1 cellular context compared by ENCODE assay signal in the genomic region with DNA sequence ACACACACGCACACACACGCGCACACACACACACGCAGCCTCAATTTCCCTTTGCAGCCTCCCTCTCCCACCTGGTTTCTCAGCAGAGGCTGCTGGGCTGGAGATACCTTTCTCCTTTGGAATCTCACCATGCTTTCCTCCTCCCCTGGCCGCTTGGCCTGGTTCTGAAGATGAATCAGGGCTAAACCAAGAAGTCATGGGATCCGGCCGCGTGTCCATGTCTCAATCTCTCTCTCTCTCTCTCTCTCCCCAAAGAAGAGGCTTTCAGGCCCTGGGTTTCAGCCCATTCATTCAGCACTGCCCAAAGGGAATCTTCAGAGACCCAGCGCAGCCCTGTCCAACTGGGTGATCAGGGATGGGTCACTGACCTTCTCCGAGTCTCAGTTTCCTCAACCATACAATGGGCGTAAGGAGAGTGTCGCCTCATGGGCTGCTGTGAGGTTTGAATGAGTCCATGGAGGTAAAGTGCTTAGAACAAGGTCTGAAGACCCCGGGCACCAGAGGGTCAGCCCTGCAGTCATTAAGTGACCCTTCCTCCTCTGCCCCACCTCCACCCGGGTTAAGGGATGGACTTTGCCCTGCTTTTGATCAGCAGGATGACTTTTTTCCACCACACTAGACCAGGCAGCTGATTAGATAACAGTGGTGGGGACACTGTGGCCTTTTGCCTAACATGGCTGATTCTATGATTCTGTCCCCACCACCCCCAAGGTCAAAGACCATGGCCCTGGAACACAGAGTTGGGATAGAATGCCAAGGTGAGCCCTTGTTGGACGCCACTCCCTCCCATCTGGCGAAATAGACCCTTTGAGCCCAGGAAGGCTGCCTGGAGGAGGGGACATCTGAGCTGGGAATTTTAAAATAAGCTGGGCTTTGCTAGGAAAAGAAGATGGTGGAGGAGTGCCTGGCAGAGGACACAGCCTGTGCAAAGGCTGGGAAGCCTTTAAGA.
TF ChIP-seq lines count a peak whose summit lies in the region.

No MANE protein-coding gene starts in this region.

TF ChIP-seq in HepG2, 621 proteins besides CTCF, POLR2A, EP300 and RAD21 (continued from another document and continues in another):
- peak; percentile 55; the same call in 1 of the 2 replicates for TF ChIP-seq ZNF33A (CRISPR knock-in tag; IDR thresholded peaks at IDR 0.05; ENCODE audit: borderline replicate concordance)
- TF ChIP-seq ZNF782 (CRISPR knock-in tag; IDR thresholded peaks at IDR 0.05; ENCODE audit: borderline replicate concordance), result no peak
- no peak for TF ChIP-seq AGO2 (optimal IDR thresholded peaks at IDR 0.05; ENCODE audit: low read depth, low read length)
- no peak for TF ChIP-seq RBM39 (IDR thresholded peaks at IDR 0.05; ENCODE audit: low read depth, low read length, poor library complexity, severe bottlenecking)
- TF ChIP-seq, protein P1, sequence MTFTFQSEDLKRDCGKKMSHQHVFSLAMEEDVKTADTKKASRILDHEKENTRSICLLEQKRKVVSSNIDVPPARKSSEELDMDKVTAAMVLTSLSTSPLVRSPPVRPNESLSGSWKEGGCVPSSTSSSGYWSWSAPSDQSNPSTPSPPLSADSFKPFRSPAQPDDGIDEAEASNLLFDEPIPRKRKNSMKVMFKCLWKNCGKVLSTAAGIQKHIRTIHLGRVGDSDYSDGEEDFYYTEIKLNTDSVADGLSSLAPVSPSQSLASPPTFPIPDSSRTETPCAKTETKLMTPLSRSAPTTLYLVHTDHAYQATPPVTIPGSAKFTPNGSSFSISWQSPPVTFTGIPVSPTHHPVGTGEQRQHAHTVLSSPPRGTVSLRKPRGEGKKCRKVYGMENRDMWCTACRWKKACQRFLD (CRISPR knock-in tag; IDR thresholded peaks at IDR 0.05; ENCODE audit: borderline replicate concordance), result 0 out of 2 replicates have a peak, but pooled peaks have one; percentile 3
- TF ChIP-seq, protein P2, sequence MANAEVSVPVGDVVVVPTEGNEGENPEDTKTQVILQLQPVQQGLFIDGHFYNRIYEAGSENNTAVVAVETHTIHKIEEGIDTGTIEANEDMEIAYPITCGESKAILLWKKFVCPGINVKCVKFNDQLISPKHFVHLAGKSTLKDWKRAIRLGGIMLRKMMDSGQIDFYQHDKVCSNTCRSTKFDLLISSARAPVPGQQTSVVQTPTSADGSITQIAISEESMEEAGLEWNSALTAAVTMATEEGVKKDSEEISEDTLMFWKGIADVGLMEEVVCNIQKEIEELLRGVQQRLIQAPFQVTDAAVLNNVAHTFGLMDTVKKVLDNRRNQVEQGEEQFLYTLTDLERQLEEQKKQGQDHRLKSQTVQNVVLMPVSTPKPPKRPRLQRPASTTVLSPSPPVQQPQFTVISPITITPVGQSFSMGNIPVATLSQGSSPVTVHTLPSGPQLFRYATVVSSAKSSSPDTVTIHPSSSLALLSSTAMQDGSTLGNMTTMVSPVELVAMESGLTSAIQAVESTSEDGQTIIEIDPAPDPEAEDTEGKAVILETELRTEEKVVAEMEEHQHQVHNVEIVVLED (CRISPR knock-in tag; IDR thresholded peaks at IDR 0.05; ENCODE audit: borderline replicate concordance), result peak; percentile 45; the same call in 1 of the 2 replicates
- TF ChIP-seq XRCC5 (optimal IDR thresholded peaks at IDR 0.05; ENCODE audit: low read length), result peak; percentile 76
- peak; percentile 97 for TF ChIP-seq ZMYM2 (CRISPR knock-in tag; IDR thresholded peaks at IDR 0.05)
- TF ChIP-seq KDM2A (CRISPR knock-in tag; IDR thresholded peaks at IDR 0.05; ENCODE audit: borderline replicate concordance, low read depth), result no peak
- peak; percentile 90; the same call in 1 of the 2 replicates for TF ChIP-seq MIER3 (CRISPR knock-in tag; IDR thresholded peaks at IDR 0.05; ENCODE audit: borderline replicate concordance)
- TF ChIP-seq, protein P3, sequence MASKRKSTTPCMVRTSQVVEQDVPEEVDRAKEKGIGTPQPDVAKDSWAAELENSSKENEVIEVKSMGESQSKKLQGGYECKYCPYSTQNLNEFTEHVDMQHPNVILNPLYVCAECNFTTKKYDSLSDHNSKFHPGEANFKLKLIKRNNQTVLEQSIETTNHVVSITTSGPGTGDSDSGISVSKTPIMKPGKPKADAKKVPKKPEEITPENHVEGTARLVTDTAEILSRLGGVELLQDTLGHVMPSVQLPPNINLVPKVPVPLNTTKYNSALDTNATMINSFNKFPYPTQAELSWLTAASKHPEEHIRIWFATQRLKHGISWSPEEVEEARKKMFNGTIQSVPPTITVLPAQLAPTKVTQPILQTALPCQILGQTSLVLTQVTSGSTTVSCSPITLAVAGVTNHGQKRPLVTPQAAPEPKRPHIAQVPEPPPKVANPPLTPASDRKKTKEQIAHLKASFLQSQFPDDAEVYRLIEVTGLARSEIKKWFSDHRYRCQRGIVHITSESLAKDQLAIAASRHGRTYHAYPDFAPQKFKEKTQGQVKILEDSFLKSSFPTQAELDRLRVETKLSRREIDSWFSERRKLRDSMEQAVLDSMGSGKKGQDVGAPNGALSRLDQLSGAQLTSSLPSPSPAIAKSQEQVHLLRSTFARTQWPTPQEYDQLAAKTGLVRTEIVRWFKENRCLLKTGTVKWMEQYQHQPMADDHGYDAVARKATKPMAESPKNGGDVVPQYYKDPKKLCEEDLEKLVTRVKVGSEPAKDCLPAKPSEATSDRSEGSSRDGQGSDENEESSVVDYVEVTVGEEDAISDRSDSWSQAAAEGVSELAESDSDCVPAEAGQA (IDR thresholded peaks at IDR 0.05; ENCODE audit: low read depth), result peak; percentile 44; the same call in 1 of the 2 replicates
- TF ChIP-seq, protein P3 (CRISPR knock-in tag; IDR thresholded peaks at IDR 0.05; ENCODE audit: borderline replicate concordance), result no peak
- peak; percentile 98 for TF ChIP-seq NCOR1 (IDR thresholded peaks at IDR 0.05; ENCODE audit: borderline replicate concordance, low read length)
- no peak for TF ChIP-seq ZNF17 (CRISPR knock-in tag; IDR thresholded peaks at IDR 0.05)
- peak; percentile 80 for TF ChIP-seq ISL2 (CRISPR knock-in tag; IDR thresholded peaks at IDR 0.05)
- TF ChIP-seq, protein P4, sequence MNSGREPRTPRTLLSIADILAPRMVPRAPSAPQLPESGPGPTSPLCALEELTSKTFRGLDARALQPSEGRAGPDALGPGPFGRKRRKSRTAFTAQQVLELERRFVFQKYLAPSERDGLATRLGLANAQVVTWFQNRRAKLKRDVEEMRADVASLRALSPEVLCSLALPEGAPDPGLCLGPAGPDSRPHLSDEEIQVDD (CRISPR knock-in tag; IDR thresholded peaks at IDR 0.05; ENCODE audit: borderline replicate concordance), result no peak
- peak; percentile 21; the same call in 1 of the 2 replicates for TF ChIP-seq ZSCAN21 (CRISPR knock-in tag; IDR thresholded peaks at IDR 0.05; ENCODE audit: borderline replicate concordance)
- TF ChIP-seq ZNF24 (IDR thresholded peaks at IDR 0.05), result peak; percentile 51; the same call in 1 of the 2 replicates
- TF ChIP-seq, protein P5, sequence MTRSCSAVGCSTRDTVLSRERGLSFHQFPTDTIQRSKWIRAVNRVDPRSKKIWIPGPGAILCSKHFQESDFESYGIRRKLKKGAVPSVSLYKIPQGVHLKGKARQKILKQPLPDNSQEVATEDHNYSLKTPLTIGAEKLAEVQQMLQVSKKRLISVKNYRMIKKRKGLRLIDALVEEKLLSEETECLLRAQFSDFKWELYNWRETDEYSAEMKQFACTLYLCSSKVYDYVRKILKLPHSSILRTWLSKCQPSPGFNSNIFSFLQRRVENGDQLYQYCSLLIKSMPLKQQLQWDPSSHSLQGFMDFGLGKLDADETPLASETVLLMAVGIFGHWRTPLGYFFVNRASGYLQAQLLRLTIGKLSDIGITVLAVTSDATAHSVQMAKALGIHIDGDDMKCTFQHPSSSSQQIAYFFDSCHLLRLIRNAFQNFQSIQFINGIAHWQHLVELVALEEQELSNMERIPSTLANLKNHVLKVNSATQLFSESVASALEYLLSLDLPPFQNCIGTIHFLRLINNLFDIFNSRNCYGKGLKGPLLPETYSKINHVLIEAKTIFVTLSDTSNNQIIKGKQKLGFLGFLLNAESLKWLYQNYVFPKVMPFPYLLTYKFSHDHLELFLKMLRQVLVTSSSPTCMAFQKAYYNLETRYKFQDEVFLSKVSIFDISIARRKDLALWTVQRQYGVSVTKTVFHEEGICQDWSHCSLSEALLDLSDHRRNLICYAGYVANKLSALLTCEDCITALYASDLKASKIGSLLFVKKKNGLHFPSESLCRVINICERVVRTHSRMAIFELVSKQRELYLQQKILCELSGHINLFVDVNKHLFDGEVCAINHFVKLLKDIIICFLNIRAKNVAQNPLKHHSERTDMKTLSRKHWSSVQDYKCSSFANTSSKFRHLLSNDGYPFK (CRISPR knock-in tag; IDR thresholded peaks at IDR 0.05; ENCODE audit: borderline replicate concordance), result no peak; the same call in 1 of the 2 replicates
- no peak for TF ChIP-seq ZFP62 (CRISPR knock-in tag; IDR thresholded peaks at IDR 0.05)
- TF ChIP-seq, protein P6, sequence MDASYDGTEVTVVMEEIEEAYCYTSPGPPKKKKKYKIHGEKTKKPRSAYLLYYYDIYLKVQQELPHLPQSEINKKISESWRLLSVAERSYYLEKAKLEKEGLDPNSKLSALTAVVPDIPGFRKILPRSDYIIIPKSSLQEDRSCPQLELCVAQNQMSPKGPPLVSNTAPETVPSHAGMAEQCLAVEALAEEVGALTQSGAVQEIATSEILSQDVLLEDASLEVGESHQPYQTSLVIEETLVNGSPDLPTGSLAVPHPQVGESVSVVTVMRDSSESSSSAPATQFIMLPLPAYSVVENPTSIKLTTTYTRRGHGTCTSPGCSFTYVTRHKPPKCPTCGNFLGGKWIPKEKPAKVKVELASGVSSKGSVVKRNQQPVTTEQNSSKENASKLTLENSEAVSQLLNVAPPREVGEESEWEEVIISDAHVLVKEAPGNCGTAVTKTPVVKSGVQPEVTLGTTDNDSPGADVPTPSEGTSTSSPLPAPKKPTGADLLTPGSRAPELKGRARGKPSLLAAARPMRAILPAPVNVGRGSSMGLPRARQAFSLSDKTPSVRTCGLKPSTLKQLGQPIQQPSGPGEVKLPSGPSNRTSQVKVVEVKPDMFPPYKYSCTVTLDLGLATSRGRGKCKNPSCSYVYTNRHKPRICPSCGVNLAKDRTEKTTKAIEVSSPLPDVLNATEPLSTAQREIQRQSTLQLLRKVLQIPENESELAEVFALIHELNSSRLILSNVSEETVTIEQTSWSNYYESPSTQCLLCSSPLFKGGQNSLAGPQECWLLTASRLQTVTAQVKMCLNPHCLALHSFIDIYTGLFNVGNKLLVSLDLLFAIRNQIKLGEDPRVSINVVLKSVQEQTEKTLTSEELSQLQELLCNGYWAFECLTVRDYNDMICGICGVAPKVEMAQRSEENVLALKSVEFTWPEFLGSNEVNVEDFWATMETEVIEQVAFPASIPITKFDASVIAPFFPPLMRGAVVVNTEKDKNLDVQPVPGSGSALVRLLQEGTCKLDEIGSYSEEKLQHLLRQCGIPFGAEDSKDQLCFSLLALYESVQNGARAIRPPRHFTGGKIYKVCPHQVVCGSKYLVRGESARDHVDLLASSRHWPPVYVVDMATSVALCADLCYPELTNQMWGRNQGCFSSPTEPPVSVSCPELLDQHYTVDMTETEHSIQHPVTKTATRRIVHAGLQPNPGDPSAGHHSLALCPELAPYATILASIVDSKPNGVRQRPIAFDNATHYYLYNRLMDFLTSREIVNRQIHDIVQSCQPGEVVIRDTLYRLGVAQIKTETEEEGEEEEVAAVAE (CRISPR knock-in tag; IDR thresholded peaks at IDR 0.05; ENCODE audit: borderline replicate concordance), result no peak
- no peak for TF ChIP-seq POLR2G (IDR thresholded peaks at IDR 0.05; ENCODE audit: low read depth, low read length)
- peak; percentile 85; the same call in 1 of the 2 replicates for TF ChIP-seq ZNF292 (CRISPR knock-in tag; IDR thresholded peaks at IDR 0.05; ENCODE audit: borderline replicate concordance, low read depth)
- TF ChIP-seq ZNF589 (CRISPR knock-in tag; conservative IDR thresholded peaks at IDR 0.05), result no peak
- peak; percentile 93 for TF ChIP-seq TBL1XR1 (IDR thresholded peaks at IDR 0.05; ENCODE audit: borderline replicate concordance, low read length, partially characterized antibody)
- peak; percentile 56; the same call in 1 of the 2 replicates for TF ChIP-seq ZNF563 (CRISPR knock-in tag; IDR thresholded peaks at IDR 0.05)
- TF ChIP-seq, protein P7, sequence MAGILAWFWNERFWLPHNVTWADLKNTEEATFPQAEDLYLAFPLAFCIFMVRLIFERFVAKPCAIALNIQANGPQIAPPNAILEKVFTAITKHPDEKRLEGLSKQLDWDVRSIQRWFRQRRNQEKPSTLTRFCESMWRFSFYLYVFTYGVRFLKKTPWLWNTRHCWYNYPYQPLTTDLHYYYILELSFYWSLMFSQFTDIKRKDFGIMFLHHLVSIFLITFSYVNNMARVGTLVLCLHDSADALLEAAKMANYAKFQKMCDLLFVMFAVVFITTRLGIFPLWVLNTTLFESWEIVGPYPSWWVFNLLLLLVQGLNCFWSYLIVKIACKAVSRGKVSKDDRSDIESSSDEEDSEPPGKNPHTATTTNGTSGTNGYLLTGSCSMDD (CRISPR knock-in tag; IDR thresholded peaks at IDR 0.05), result no peak
- no peak; the same call in 1 of the 2 replicates for TF ChIP-seq ZNF230 (CRISPR knock-in tag; IDR thresholded peaks at IDR 0.05)
- no peak; the same call in 1 of the 2 replicates for TF ChIP-seq ZFP36L1 (CRISPR knock-in tag; IDR thresholded peaks at IDR 0.05)
- TF ChIP-seq ATF7 (IDR thresholded peaks at IDR 0.05), result no peak
- TF ChIP-seq ATF7 (CRISPR knock-in tag; IDR thresholded peaks at IDR 0.05), result 0 out of 2 replicates have a peak, but pooled peaks have one; percentile 41
- TF ChIP-seq ZNF235 (CRISPR knock-in tag; IDR thresholded peaks at IDR 0.05; ENCODE audit: borderline replicate concordance), result no peak
- TF ChIP-seq ZNF577 (CRISPR knock-in tag; IDR thresholded peaks at IDR 0.05; ENCODE audit: borderline replicate concordance, low read depth), result no peak
